In genomic region chr2:133957724-133958123, GRCh38 we compare ENCODE assay signal across 33 cellular contexts.
"Had no signal": no experiment of that assay in that cellular context is flagged by ENCODE, and none has a peak within 500 bp of the region (broad histone marks: within the 10 kb centered on the region; RNA-seq: fewer than 3 reads in every experiment).

No MANE protein-coding gene starts in this region.

- H3K36me3 ChIP-seq: ascending aorta, cardiac muscle cell, WERI-Rb-1 had no signal

- ATAC-seq: activated CD4-positive, alpha-beta T cell treated with anti-CD3 and anti-CD28 coated beads for 36 hours; activated CD4-positive, CD25-positive, alpha-beta regulatory T cell treated with anti-CD3 and anti-CD28 coated beads, Interleukin-2, amount 50 U/mL, for 24 hours; activated CD8-positive, alpha-beta memory T cell treated with anti-CD3 and anti-CD28 coated beads, Interleukin-2, amount 10 ng/mL, durations not matched to agents 7 days and 5 days; activated CD8-positive, alpha-beta T cell treated with anti-CD3 and anti-CD28 coated beads, Interleukin-2, amount 10 ng/mL, durations not matched to agents 7 days and 5 days; activated naive CD8-positive, alpha-beta T cell treated with anti-CD3 and anti-CD28 coated beads, Interleukin-2, amount 50 U/mL, for 24 hours; WTC11 had no signal

- H3K9me3 ChIP-seq: ascending aorta had no signal

- H3K4me3 ChIP-seq: ascending aorta, cardiac muscle cell had no signal

- H3K27ac ChIP-seq: ascending aorta, cardiac muscle cell, WERI-Rb-1 had no signal

- H3K27me3 ChIP-seq: ascending aorta, cardiac muscle cell had no signal

- H3K4me1 ChIP-seq: ascending aorta had no signal

- DNase-seq: activated CD4-positive, alpha-beta memory T cell treated with anti-CD3 and anti-CD28 coated beads, Interleukin-2, amount 10 ng/mL, durations not matched to agents 7 days and 5 days; activated CD4-positive, alpha-beta T cell treated with anti-CD3 and anti-CD28 coated beads for 1 hour; activated CD4-positive, alpha-beta T cell treated with anti-CD3 and anti-CD28 coated beads for 36 hours; activated CD4-positive, alpha-beta T cell treated with anti-CD3 and anti-CD28 coated beads for 48 hours; activated CD4-positive, alpha-beta T cell treated with anti-CD3 and anti-CD28 coated beads, Interleukin-2, amount 10 ng/mL, durations not matched to agents 7 days and 5 days; activated CD4-positive, alpha-beta T cell treated with anti-CD3 and anti-CD28 coated beads, Interleukin-2, amount 50 U/mL, for 48 hours; activated CD4-positive, CD25-positive, alpha-beta regulatory T cell; activated CD8-positive, alpha-beta memory T cell treated with anti-CD3 and anti-CD28 coated beads for 24 hours; activated CD8-positive, alpha-beta memory T cell treated with anti-CD3 and anti-CD28 coated beads, Interleukin-2, amount 10 ng/mL, durations not matched to agents 7 days and 5 days; activated CD8-positive, alpha-beta memory T cell treated with anti-CD3 and anti-CD28 coated beads, Interleukin-2, amount 50 U/mL, for 48 hours; activated CD8-positive, alpha-beta T cell treated with anti-CD3 and anti-CD28 coated beads, Interleukin-2, amount 10 ng/mL, durations not matched to agents 7 days and 5 days; activated effector memory CD4-positive, alpha-beta T cell treated with Interleukin-2 at 50 U/mL for 16 hours; activated gamma-delta T cell; activated naive CD4-positive, alpha-beta T cell treated with anti-CD3 and anti-CD28 coated beads, Interleukin-2, amount 10 ng/mL, durations not matched to agents 7 days and 5 days; activated naive CD4-positive, alpha-beta T cell treated with Interleukin-2 at 50 U/mL for 16 hours; activated naive CD8-positive, alpha-beta T cell treated with anti-CD3 and anti-CD28 coated beads, Interleukin-2, amount 10 ng/mL, durations not matched to agents 7 days and 5 days; activated naive CD8-positive, alpha-beta T cell treated with anti-CD3 and anti-CD28 coated beads, Interleukin-2, amount 50 U/mL, for 24 hours; activated T-cell treated with anti-CD3 and anti-CD28 coated beads, Interleukin-2, amount 50 U/mL, for 24 hours; activated T-cell treated with anti-CD3 and anti-CD28 coated beads, Interleukin-2, amount 50 U/mL, for 48 hours; amygdala; anterior cingulate cortex; central memory CD4-positive, alpha-beta T cell; SW 1271; T-helper 1 cell; T-helper 2 cell; T-helper 9 cell; WERI-Rb-1 had no signal

- FAIRE-seq: bronchial epithelial cell, TTC549 had no signal
